25 cellular contexts compared by ENCODE assay signal in genomic region chr16:51225902-51226301, GRCh38.
"Had no signal": no experiment of that assay in that cellular context is flagged by ENCODE, and none has a peak within 500 bp of the region (broad histone marks: within the 10 kb centered on the region; RNA-seq: fewer than 3 reads in every experiment).

No MANE protein-coding gene starts in this region.

- H3K27me3 ChIP-seq: brain microvascular endothelial cell, spleen, tibial nerve had no signal

- FAIRE-seq: astrocyte, keratinocyte had no signal

- H3K27ac ChIP-seq: brain microvascular endothelial cell, spleen, tibial nerve had no signal

- DNase-seq: activated CD4-positive, alpha-beta T cell treated with anti-CD3 and anti-CD28 coated beads for 36 hours; activated CD4-positive, alpha-beta T cell treated with anti-CD3 and anti-CD28 coated beads, Interleukin-2, amount 50 U/mL, for 48 hours; activated CD4-positive, CD25-positive, alpha-beta regulatory T cell; activated CD8-positive, alpha-beta memory T cell treated with anti-CD3 and anti-CD28 coated beads for 24 hours; activated gamma-delta T cell treated with Interleukin-2 at 50 U/mL for 16 hours; activated naive CD4-positive, alpha-beta T cell treated with anti-CD3 and anti-CD28 coated beads, Interleukin-2, amount 50 U/mL, for 16 hours; amniotic stem cell; brain microvascular endothelial cell; cortex of kidney; effector memory CD8-positive, alpha-beta T cell; erythroblast; foreskin fibroblast; head of caudate nucleus; hippocampal formation; left cardiac atrium; left ventricle myocardium superior; mucosa of descending colon; posterior cingulate gyrus; right cardiac atrium; spleen; stimulated activated naive CD4-positive, alpha-beta T cell had no signal

- H3K9me3 ChIP-seq: mucosa of descending colon, tibial nerve had no signal

- H3K4me3 ChIP-seq: mucosa of descending colon, spleen, tibial nerve had no signal

- H3K4me1 ChIP-seq: spleen, tibial nerve had no signal

- ATAC-seq: activated CD4-positive, alpha-beta T cell treated with anti-CD3 and anti-CD28 coated beads for 36 hours; activated T-helper 17 cell treated with anti-CD3 and anti-CD28 coated beads, Interleukin-2, amount 50 U/mL, for 72 hours; effector memory CD8-positive, alpha-beta T cell; left cardiac atrium; left ventricle myocardium superior; mucosa of descending colon; right cardiac atrium had no signal

- H3K36me3 ChIP-seq: brain microvascular endothelial cell, spleen, tibial nerve had no signal
